ENCODE assay signal across 2 cellular contexts in genomic region chr1:58437623-58438022, GRCh38.
TF ChIP-seq lines count a peak whose summit lies in the region.

No MANE protein-coding gene starts in this region.

TF ChIP-seq in Ishikawa, 13 proteins besides CTCF, POLR2A, EP300 and RAD21:
- no peak for TF ChIP-seq TAF1 (IDR thresholded peaks at IDR 0.05; ENCODE audit: low read depth)
- TF ChIP-seq USF1 (IDR thresholded peaks at IDR 0.05), result peak; percentile 75
TF ChIP-seq in Ishikawa: peak in this region for 1.

TF ChIP-seq in H1, 55 proteins besides CTCF, POLR2A, EP300 and RAD21:
- TF ChIP-seq RXRA (IDR thresholded peaks at IDR 0.05; ENCODE audit: insufficient read depth, low read depth, low read length), result no peak
- peak; percentile 68 for TF ChIP-seq USF2 (IDR thresholded peaks at IDR 0.05; ENCODE audit: low read length)
- TF ChIP-seq ZNF274 (IDR thresholded peaks at IDR 0.05; ENCODE audit: borderline replicate concordance, extremely low read depth, low read length), result no peak
- TF ChIP-seq CHD2 (IDR thresholded peaks at IDR 0.05; ENCODE audit: low read length), result no peak
